In genomic region chr9:117414220-117414905, GRCh38 we compare ENCODE assay signal across 8 cellular contexts. TPM values are rescaled to one million over a fixed set of nuclear protein-coding genes. Genes with fewer than 3 reads are reported as not detected.
DNase-seq lines count a peak whose midpoint lies in the region; ATAC-seq, FAIRE-seq and TF ChIP-seq lines count a peak whose summit lies in the region.

No MANE protein-coding gene starts in this region.

- peak overlapping the region in 2 of 3 experiments; percentile 29 to 34 for H3K4me3 ChIP-seq in keratinocyte (ENCODE audit: control insufficient read depth in 2 of 3, extremely low read depth in 1 of 3, insufficient read depth in 2 of 3, low read depth in 1 of 3, low read length in 3 of 3)

- H3K36me3 ChIP-seq in keratinocyte (ENCODE audit: control insufficient read depth in 2 of 2, extremely low read depth in 1 of 2, insufficient read depth in 2 of 2, low read length in 2 of 2), result no peaks in the 10 kb centered on the region

- no peak overlapping the region for H3K27ac Mint-ChIP-seq in activated naive CD8-positive, alpha-beta T cell treated with anti-CD3 and anti-CD28 coated beads, Interleukin-2, amount 10 ng/mL, durations not matched to agents 7 days and 5 days
- H3K27ac Mint-ChIP-seq in activated naive CD8-positive, alpha-beta T cell treated with anti-CD3 and anti-CD28 coated beads for 36 hours, result no peak overlapping the region
- no peak overlapping the region for H3K27ac Mint-ChIP-seq in activated T-helper 2 cell treated with anti-CD3 and anti-CD28 coated beads, Interferon-gamma antibody, Interleukin-2, Interleukin-4, amounts not matched to agents 10 μg/mL and 5 μg/mL and 100 μg/mL, durations not matched to agents 14 hours and 24 hours and 36 hours

- H4K20me1 ChIP-seq in keratinocyte (ENCODE audit: control insufficient read depth, extremely low read depth, insufficient read depth, low read length), result no peaks in the 10 kb centered on the region

- POLR2A ChIA-PET in activated naive CD8-positive, alpha-beta T cell treated with anti-CD3 and anti-CD28 coated beads, Interleukin-2, amount 10 ng/mL, durations not matched to agents 7 days and 5 days (lab: Charles Lee), result no interaction called here

- H3K9ac ChIP-seq in keratinocyte (ENCODE audit: control insufficient read depth, extremely low read depth, insufficient read depth, low read length), result no peak overlapping the region

- H3K36me3 Mint-ChIP-seq in activated naive CD8-positive, alpha-beta T cell treated with anti-CD3 and anti-CD28 coated beads, Interleukin-2, amount 10 ng/mL, durations not matched to agents 7 days and 5 days, result no peaks in the 10 kb centered on the region
- no peaks in the 10 kb centered on the region for H3K36me3 Mint-ChIP-seq in activated naive CD8-positive, alpha-beta T cell treated with anti-CD3 and anti-CD28 coated beads for 36 hours
- peaks cover 2% of the 10 kb centered on the region for H3K36me3 Mint-ChIP-seq in activated T-helper 2 cell treated with anti-CD3 and anti-CD28 coated beads, Interferon-gamma antibody, Interleukin-2, Interleukin-4, amounts not matched to agents 10 μg/mL and 5 μg/mL and 100 μg/mL, durations not matched to agents 14 hours and 24 hours and 36 hours (ENCODE audit: low read depth)

- dilution Hi-C loops in keratinocyte (cut with MboI; ENCODE audit: extremely low pct_ligation_motif_present, low sequenced_read_pairs), result no loop called here

- H3K4me1 Mint-ChIP-seq in activated naive CD8-positive, alpha-beta T cell treated with anti-CD3 and anti-CD28 coated beads, Interleukin-2, amount 10 ng/mL, durations not matched to agents 7 days and 5 days, result no peaks in the 10 kb centered on the region
- H3K4me1 Mint-ChIP-seq in activated naive CD8-positive, alpha-beta T cell treated with anti-CD3 and anti-CD28 coated beads for 36 hours, result no peaks in the 10 kb centered on the region
- H3K4me1 Mint-ChIP-seq in activated T-helper 2 cell treated with anti-CD3 and anti-CD28 coated beads, Interferon-gamma antibody, Interleukin-2, Interleukin-4, amounts not matched to agents 10 μg/mL and 5 μg/mL and 100 μg/mL, durations not matched to agents 14 hours and 24 hours and 36 hours (ENCODE audit: low read depth), result no peaks in the 10 kb centered on the region

- H3K9me3 Mint-ChIP-seq in activated naive CD8-positive, alpha-beta T cell treated with anti-CD3 and anti-CD28 coated beads, Interleukin-2, amount 10 ng/mL, durations not matched to agents 7 days and 5 days, result no peaks in the 10 kb centered on the region
- H3K9me3 Mint-ChIP-seq in activated naive CD8-positive, alpha-beta T cell treated with anti-CD3 and anti-CD28 coated beads for 36 hours, result peaks cover 3% of the 10 kb centered on the region
- no peaks in the 10 kb centered on the region for H3K9me3 Mint-ChIP-seq in activated T-helper 2 cell treated with anti-CD3 and anti-CD28 coated beads, Interferon-gamma antibody, Interleukin-2, Interleukin-4, amounts not matched to agents 10 μg/mL and 5 μg/mL and 100 μg/mL, durations not matched to agents 14 hours and 24 hours and 36 hours

- ATAC-seq in activated naive CD8-positive, alpha-beta T cell treated with anti-CD3 and anti-CD28 coated beads, Interleukin-2, amount 10 ng/mL, durations not matched to agents 7 days and 5 days (ENCODE audit: low read depth), result peak; percentile 30
- ATAC-seq in GM21825 (IDR thresholded peaks at IDR 0.05; ENCODE audit: unreplicated experiment), result no peak

- no peak overlapping the region for H3K27ac ChIP-seq in keratinocyte (ENCODE audit: control insufficient read depth, insufficient read depth, low read length)
- peak overlapping the region; percentile 20 for H3K27ac ChIP-seq in substantia nigra (ENCODE audit: low read depth, low read length, poor library complexity, severe bottlenecking)

- H3K4me3 Mint-ChIP-seq in activated naive CD8-positive, alpha-beta T cell treated with anti-CD3 and anti-CD28 coated beads, Interleukin-2, amount 10 ng/mL, durations not matched to agents 7 days and 5 days, result no peak overlapping the region
- no peak overlapping the region for H3K4me3 Mint-ChIP-seq in activated naive CD8-positive, alpha-beta T cell treated with anti-CD3 and anti-CD28 coated beads for 36 hours
- no peak overlapping the region for H3K4me3 Mint-ChIP-seq in activated T-helper 2 cell treated with anti-CD3 and anti-CD28 coated beads, Interferon-gamma antibody, Interleukin-2, Interleukin-4, amounts not matched to agents 10 μg/mL and 5 μg/mL and 100 μg/mL, durations not matched to agents 14 hours and 24 hours and 36 hours (ENCODE audit: low read depth)

- no peaks in the 10 kb centered on the region for H3K9me3 ChIP-seq in keratinocyte (ENCODE audit: control insufficient read depth, low read depth, low read length)

- no peak overlapping the region for H2AFZ ChIP-seq in keratinocyte (ENCODE audit: control insufficient read depth, low read length)

- intact Hi-C loops in activated T-helper 2 cell treated with anti-CD3 and anti-CD28 coated beads, Interferon-gamma antibody, Interleukin-2, Interleukin-4, amounts not matched to agents 10 μg/mL and 5 μg/mL and 100 μg/mL, durations not matched to agents 14 hours and 24 hours and 36 hours (cut with micrococcal nuclease), result no loop called here

- peaks cover 24% of the 10 kb centered on the region for H3K27me3 Mint-ChIP-seq in activated naive CD8-positive, alpha-beta T cell treated with anti-CD3 and anti-CD28 coated beads, Interleukin-2, amount 10 ng/mL, durations not matched to agents 7 days and 5 days
- peaks cover 35% of the 10 kb centered on the region for H3K27me3 Mint-ChIP-seq in activated naive CD8-positive, alpha-beta T cell treated with anti-CD3 and anti-CD28 coated beads for 36 hours
- peaks cover 34% of the 10 kb centered on the region for H3K27me3 Mint-ChIP-seq in activated T-helper 2 cell treated with anti-CD3 and anti-CD28 coated beads, Interferon-gamma antibody, Interleukin-2, Interleukin-4, amounts not matched to agents 10 μg/mL and 5 μg/mL and 100 μg/mL, durations not matched to agents 14 hours and 24 hours and 36 hours (ENCODE audit: low read depth)

- H3K4me2 ChIP-seq in keratinocyte (ENCODE audit: control insufficient read depth, extremely low read depth, insufficient read depth, low read depth, low read length), result peak overlapping the region; percentile 60

- H3K27me3 ChIP-seq in keratinocyte (ENCODE audit: control insufficient read depth, extremely low read depth, insufficient read depth, low read length), result peaks cover 44% of the 10 kb centered on the region

- no peaks in the 10 kb centered on the region for H3K79me2 ChIP-seq in keratinocyte (ENCODE audit: control insufficient read depth, insufficient read depth, low read length)

- peaks cover 4% of the 10 kb centered on the region for H3K4me1 ChIP-seq in keratinocyte (ENCODE audit: control insufficient read depth, extremely low read depth, insufficient read depth, low read length)

- DNase-seq in activated naive CD8-positive, alpha-beta T cell treated with anti-CD3 and anti-CD28 coated beads, Interleukin-2, amount 10 ng/mL, durations not matched to agents 7 days and 5 days, result peak; percentile 38
- DNase-seq in activated naive CD8-positive, alpha-beta T cell treated with anti-CD3 and anti-CD28 coated beads for 36 hours, result no peak
- DNase-seq in astrocyte of the hippocampus (ENCODE audit: low read depth, low spot score), result peak; percentile 70
- DNase-seq in keratinocyte (ENCODE audit: low read depth, low spot score), result no peak
- peak in 35 of 49 donors; percentile 14 to 79 (median 47) for DNase-seq in substantia nigra (lab: John Stamatoyannopoulos, UW)
- DNase-seq in NK-92 (lab: John Stamatoyannopoulos, UW; ENCODE audit: unreplicated experiment), result no peak
- DNase-seq in activated T-helper 2 cell treated with anti-CD3 and anti-CD28 coated beads, Interferon-gamma antibody, Interleukin-2, Interleukin-4, amounts not matched to agents 10 μg/mL and 5 μg/mL and 100 μg/mL, durations not matched to agents 14 hours and 24 hours and 36 hours (ENCODE audit: low spot score), result no peak

- H3K9me1 ChIP-seq in keratinocyte (ENCODE audit: control insufficient read depth, extremely low read depth, insufficient read depth, low read length), result no peaks in the 10 kb centered on the region

- TF ChIP-seq CTCF in keratinocyte (optimal IDR thresholded peaks at IDR 0.05 in 1 of 3, IDR thresholded peaks at IDR 0.05 in 1 of 3, conservative IDR thresholded peaks at IDR 0.05 in 1 of 3; ENCODE audit: extremely low read depth in 1 of 3, insufficient read depth in 2 of 3, low read length in 3 of 3), result peak in 1 of 3 experiments; percentile 17

- no peak for FAIRE-seq in keratinocyte (lab: Jason Lieb, UNC)

RNA-seq across cellular contexts. Expression of gene ASTN2, which starts 0.5 kb away (rescaled TPM):
- 1 to 10 TPM; 5.2 to 6.0 TPM for total RNA-seq in activated naive CD8-positive, alpha-beta T cell treated with anti-CD3 and anti-CD28 coated beads, Interleukin-2, amount 10 ng/mL, durations not matched to agents 7 days and 5 days
- 1 to 10 TPM; 3.9 TPM for total RNA-seq in activated naive CD8-positive, alpha-beta T cell treated with anti-CD3 and anti-CD28 coated beads for 36 hours
- 0.31 to 0.48 TPM (median 0.42 TPM) in 3 replicates for polyA plus RNA-seq in keratinocyte
- 0.12 TPM for polyA plus RNA-seq in keratinocyte (2011; ENCODE audit: low read depth)
- 0.28 and 0.42 TPM in 2 replicates for polyA plus RNA-seq in keratinocyte (2011; cell fraction: cytosol; rRNA removed)
- 0.60 and 0.87 TPM in 2 replicates for polyA plus RNA-seq in keratinocyte (2011; cell fraction: nucleus; rRNA removed)
- 0.34 and 0.41 TPM in 2 replicates for polyA plus RNA-seq in keratinocyte (2012; ENCODE audit: low replicate concordance)
- polyA minus RNA-seq in keratinocyte, result 0.51 to 1.9 TPM (median 0.69 TPM) in 3 replicates
- polyA minus RNA-seq in keratinocyte (2011; cell fraction: cytosol; rRNA and poly(A)+ RNA removed), result not detected
- polyA minus RNA-seq in keratinocyte (2011; cell fraction: nucleus; rRNA and poly(A)+ RNA removed), result 1.1 and 2.0 TPM in 2 replicates
- 2.7 and 4.0 TPM in 2 replicates for total RNA-seq in activated T-helper 2 cell treated with anti-CD3 and anti-CD28 coated beads, Interferon-gamma antibody, Interleukin-2, Interleukin-4, amounts not matched to agents 10 μg/mL and 5 μg/mL and 100 μg/mL, durations not matched to agents 14 hours and 24 hours and 36 hours

Comparison
In these comparisons a context has a peak if more than half of its experiments do, and no peak if none do; other contexts are left out.
1. DNase-seq: peak in activated naive CD8-positive, alpha-beta T cell treated with anti-CD3 and anti-CD28 coated beads, Interleukin-2, amount 10 ng/mL, durations not matched to agents 7 days and 5 days (single experiment), astrocyte of the hippocampus (single experiment) and substantia nigra (35 of 49); none in activated naive CD8-positive, alpha-beta T cell treated with anti-CD3 and anti-CD28 coated beads for 36 hours (single experiment), keratinocyte (single experiment), NK-92 (single experiment) and activated T-helper 2 cell treated with anti-CD3 and anti-CD28 coated beads, Interferon-gamma antibody, Interleukin-2, Interleukin-4, amounts not matched to agents 10 μg/mL and 5 μg/mL and 100 μg/mL, durations not matched to agents 14 hours and 24 hours and 36 hours (single experiment).